ENCODE assay signal across 2 cellular contexts in the genomic region with DNA sequence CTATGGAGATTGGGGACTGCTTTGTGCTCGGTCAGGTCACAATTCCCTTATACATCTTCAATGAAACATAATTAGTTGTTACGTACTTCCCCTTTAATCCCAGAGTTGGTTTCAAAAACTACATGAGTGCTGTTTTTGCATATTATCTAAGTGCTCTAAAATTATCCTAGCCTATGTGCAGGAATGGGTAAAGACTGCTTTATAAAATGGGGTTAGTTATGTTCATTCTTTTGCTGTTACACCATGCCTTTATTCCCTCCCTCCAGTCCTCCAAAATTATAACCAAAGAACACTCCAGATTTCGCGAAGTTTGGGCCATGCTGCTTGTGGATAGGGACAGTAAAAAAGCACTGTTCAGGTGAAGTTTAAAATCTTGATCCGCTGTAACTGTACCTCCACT.
TF ChIP-seq lines count a peak whose summit lies in the region.

No MANE protein-coding gene starts in this region.

TF ChIP-seq in GM23338, 12 proteins besides CTCF, POLR2A, EP300 and RAD21 (continues in another document):
- no peak for TF ChIP-seq EZH2phosphoT487 (IDR thresholded peaks at IDR 0.05; ENCODE audit: unreplicated experiment)
- TF ChIP-seq ETS1 (IDR thresholded peaks at IDR 0.05): no peak
- no peak for TF ChIP-seq JUNB (IDR thresholded peaks at IDR 0.05; ENCODE audit: unreplicated experiment)
- TF ChIP-seq NANOG (IDR thresholded peaks at IDR 0.05; ENCODE audit: borderline replicate concordance): no peak
- no peak for TF ChIP-seq STAT1 (IDR thresholded peaks at IDR 0.05; ENCODE audit: unreplicated experiment)
- no peak for TF ChIP-seq ZNF462 (CRISPR knock-in tag; IDR thresholded peaks at IDR 0.05)
- TF ChIP-seq POLR2AphosphoS5 (IDR thresholded peaks at IDR 0.05; ENCODE audit: low read depth): no peak
- TF ChIP-seq EZH2 (IDR thresholded peaks at IDR 0.05; ENCODE audit: low read depth, unreplicated experiment): no peak
- TF ChIP-seq REST (IDR thresholded peaks at IDR 0.05; ENCODE audit: unreplicated experiment): no peak
- TF ChIP-seq ZNF331 (CRISPR knock-in tag; IDR thresholded peaks at IDR 0.05; ENCODE audit: low read depth): no peak

TF ChIP-seq in GM12878, 131 proteins besides CTCF, POLR2A, EP300 and RAD21:
- TF ChIP-seq, protein P1, sequence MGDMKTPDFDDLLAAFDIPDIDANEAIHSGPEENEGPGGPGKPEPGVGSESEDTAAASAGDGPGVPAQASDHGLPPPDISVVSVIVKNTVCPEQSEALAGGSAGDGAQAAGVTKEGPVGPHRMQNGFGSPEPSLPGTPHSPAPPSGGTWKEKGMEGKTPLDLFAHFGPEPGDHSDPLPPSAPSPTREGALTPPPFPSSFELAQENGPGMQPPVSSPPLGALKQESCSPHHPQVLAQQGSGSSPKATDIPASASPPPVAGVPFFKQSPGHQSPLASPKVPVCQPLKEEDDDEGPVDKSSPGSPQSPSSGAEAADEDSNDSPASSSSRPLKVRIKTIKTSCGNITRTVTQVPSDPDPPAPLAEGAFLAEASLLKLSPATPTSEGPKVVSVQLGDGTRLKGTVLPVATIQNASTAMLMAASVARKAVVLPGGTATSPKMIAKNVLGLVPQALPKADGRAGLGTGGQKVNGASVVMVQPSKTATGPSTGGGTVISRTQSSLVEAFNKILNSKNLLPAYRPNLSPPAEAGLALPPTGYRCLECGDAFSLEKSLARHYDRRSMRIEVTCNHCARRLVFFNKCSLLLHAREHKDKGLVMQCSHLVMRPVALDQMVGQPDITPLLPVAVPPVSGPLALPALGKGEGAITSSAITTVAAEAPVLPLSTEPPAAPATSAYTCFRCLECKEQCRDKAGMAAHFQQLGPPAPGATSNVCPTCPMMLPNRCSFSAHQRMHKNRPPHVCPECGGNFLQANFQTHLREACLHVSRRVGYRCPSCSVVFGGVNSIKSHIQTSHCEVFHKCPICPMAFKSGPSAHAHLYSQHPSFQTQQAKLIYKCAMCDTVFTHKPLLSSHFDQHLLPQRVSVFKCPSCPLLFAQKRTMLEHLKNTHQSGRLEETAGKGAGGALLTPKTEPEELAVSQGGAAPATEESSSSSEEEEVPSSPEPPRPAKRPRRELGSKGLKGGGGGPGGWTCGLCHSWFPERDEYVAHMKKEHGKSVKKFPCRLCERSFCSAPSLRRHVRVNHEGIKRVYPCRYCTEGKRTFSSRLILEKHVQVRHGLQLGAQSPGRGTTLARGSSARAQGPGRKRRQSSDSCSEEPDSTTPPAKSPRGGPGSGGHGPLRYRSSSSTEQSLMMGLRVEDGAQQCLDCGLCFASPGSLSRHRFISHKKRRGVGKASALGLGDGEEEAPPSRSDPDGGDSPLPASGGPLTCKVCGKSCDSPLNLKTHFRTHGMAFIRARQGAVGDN (IDR thresholded peaks at IDR 0.05): peak; percentile 94
- TF ChIP-seq, protein P2, sequence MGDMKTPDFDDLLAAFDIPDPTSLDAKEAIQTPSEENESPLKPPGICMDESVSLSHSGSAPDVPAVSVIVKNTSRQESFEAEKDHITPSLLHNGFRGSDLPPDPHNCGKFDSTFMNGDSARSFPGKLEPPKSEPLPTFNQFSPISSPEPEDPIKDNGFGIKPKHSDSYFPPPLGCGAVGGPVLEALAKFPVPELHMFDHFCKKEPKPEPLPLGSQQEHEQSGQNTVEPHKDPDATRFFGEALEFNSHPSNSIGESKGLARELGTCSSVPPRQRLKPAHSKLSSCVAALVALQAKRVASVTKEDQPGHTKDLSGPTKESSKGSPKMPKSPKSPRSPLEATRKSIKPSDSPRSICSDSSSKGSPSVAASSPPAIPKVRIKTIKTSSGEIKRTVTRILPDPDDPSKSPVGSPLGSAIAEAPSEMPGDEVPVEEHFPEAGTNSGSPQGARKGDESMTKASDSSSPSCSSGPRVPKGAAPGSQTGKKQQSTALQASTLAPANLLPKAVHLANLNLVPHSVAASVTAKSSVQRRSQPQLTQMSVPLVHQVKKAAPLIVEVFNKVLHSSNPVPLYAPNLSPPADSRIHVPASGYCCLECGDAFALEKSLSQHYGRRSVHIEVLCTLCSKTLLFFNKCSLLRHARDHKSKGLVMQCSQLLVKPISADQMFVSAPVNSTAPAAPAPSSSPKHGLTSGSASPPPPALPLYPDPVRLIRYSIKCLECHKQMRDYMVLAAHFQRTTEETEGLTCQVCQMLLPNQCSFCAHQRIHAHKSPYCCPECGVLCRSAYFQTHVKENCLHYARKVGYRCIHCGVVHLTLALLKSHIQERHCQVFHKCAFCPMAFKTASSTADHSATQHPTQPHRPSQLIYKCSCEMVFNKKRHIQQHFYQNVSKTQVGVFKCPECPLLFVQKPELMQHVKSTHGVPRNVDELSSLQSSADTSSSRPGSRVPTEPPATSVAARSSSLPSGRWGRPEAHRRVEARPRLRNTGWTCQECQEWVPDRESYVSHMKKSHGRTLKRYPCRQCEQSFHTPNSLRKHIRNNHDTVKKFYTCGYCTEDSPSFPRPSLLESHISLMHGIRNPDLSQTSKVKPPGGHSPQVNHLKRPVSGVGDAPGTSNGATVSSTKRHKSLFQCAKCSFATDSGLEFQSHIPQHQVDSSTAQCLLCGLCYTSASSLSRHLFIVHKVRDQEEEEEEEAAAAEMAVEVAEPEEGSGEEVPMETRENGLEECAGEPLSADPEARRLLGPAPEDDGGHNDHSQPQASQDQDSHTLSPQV (IDR thresholded peaks at IDR 0.05): peak; percentile 95
- TF ChIP-seq TAF1 (IDR thresholded peaks at IDR 0.05; ENCODE audit: borderline replicate concordance, low read depth, low read length) (no peak), MTA2 (IDR thresholded peaks at IDR 0.05; ENCODE audit: low read depth) (peak; percentile 36; the same call in 1 of the 2 replicates)
